ENCODE assay signal across 26 cellular contexts in genomic region chr18:46809145-46809544, GRCh38. TPM values are rescaled to one million over a fixed set of nuclear protein-coding genes. Genes with fewer than 3 reads are reported as not detected.
"Had no signal": no experiment of that assay in that cellular context is flagged by ENCODE, and none has a peak within 500 bp of the region (broad histone marks: within the 10 kb centered on the region; RNA-seq: fewer than 3 reads in every experiment).

No MANE protein-coding gene starts in this region.

- ATAC-seq: activated CD8-positive, alpha-beta memory T cell treated with anti-CD3 and anti-CD28 coated beads, Interleukin-2, amount 10 ng/mL, durations not matched to agents 7 days and 5 days; activated naive CD4-positive, alpha-beta T cell treated with anti-CD3 and anti-CD28 coated beads, Interleukin-2, amount 50 U/mL, for 72 hours; activated naive CD8-positive, alpha-beta T cell treated with anti-CD3 and anti-CD28 coated beads, Interleukin-2, amount 50 U/mL, for 24 hours; K562; PC-3; T-helper 17 cell had no signal

- H3K27me3 Mint-ChIP-seq: activated B cell treated with CpG ODN at 0.5 μM for 24 hours; activated CD4-positive, alpha-beta T cell treated with anti-CD3 and anti-CD28 coated beads, Interleukin-2, amount 10 ng/mL, durations not matched to agents 24 days and 14 days; activated CD8-positive, alpha-beta memory T cell treated with anti-CD3 and anti-CD28 coated beads, Interleukin-2, amount 10 ng/mL, durations not matched to agents 7 days and 5 days; activated naive CD8-positive, alpha-beta T cell treated with anti-CD3 and anti-CD28 coated beads, Interleukin-2, amount 50 U/mL, for 24 hours; activated T-cell treated with anti-CD3 and anti-CD28 coated beads, Interleukin-2, amount 50 U/mL, for 24 hours; T-helper 17 cell had no signal

- H3K4me1 Mint-ChIP-seq: activated B cell treated with CpG ODN at 0.5 μM for 24 hours; activated CD4-positive, alpha-beta T cell treated with anti-CD3 and anti-CD28 coated beads, Interleukin-2, amount 10 ng/mL, durations not matched to agents 24 days and 14 days; activated CD8-positive, alpha-beta memory T cell treated with anti-CD3 and anti-CD28 coated beads, Interleukin-2, amount 10 ng/mL, durations not matched to agents 7 days and 5 days; activated naive CD8-positive, alpha-beta T cell treated with anti-CD3 and anti-CD28 coated beads, Interleukin-2, amount 50 U/mL, for 24 hours; T-helper 17 cell had no signal

- H3K27ac Mint-ChIP-seq: activated B cell treated with CpG ODN at 0.5 μM for 24 hours; activated CD4-positive, alpha-beta T cell treated with anti-CD3 and anti-CD28 coated beads, Interleukin-2, amount 10 ng/mL, durations not matched to agents 24 days and 14 days; activated CD8-positive, alpha-beta memory T cell treated with anti-CD3 and anti-CD28 coated beads, Interleukin-2, amount 10 ng/mL, durations not matched to agents 7 days and 5 days; activated naive CD4-positive, alpha-beta T cell treated with anti-CD3 and anti-CD28 coated beads, Interleukin-2, amount 50 U/mL, for 72 hours; activated naive CD8-positive, alpha-beta T cell treated with anti-CD3 and anti-CD28 coated beads, Interleukin-2, amount 50 U/mL, for 24 hours; activated T-cell treated with anti-CD3 and anti-CD28 coated beads, Interleukin-2, amount 50 U/mL, for 24 hours; activated T-helper 1 cell treated with anti-CD3 and anti-CD28 coated beads, Interleukin-12 subunit alpha, Interleukin-12 subunit beta, Interleukin-2, Interleukin-4 antibody, amounts not matched to agents 30 ng/mL and 10 ng/mL and 1 ng/mL, durations not matched to agents 14 hours and 24 hours and 36 hours; T-helper 17 cell had no signal

- H3K4me3 Mint-ChIP-seq: activated B cell treated with CpG ODN at 0.5 μM for 24 hours; activated CD4-positive, alpha-beta T cell treated with anti-CD3 and anti-CD28 coated beads, Interleukin-2, amount 10 ng/mL, durations not matched to agents 24 days and 14 days; activated CD8-positive, alpha-beta memory T cell treated with anti-CD3 and anti-CD28 coated beads, Interleukin-2, amount 10 ng/mL, durations not matched to agents 7 days and 5 days; activated naive CD8-positive, alpha-beta T cell treated with anti-CD3 and anti-CD28 coated beads, Interleukin-2, amount 50 U/mL, for 24 hours; activated T-cell treated with anti-CD3 and anti-CD28 coated beads, Interleukin-2, amount 50 U/mL, for 24 hours; activated T-helper 1 cell treated with anti-CD3 and anti-CD28 coated beads, Interleukin-12 subunit alpha, Interleukin-12 subunit beta, Interleukin-2, Interleukin-4 antibody, amounts not matched to agents 30 ng/mL and 10 ng/mL and 1 ng/mL, durations not matched to agents 14 hours and 24 hours and 36 hours; T-helper 17 cell had no signal

- DNase-seq: activated B cell treated with CpG ODN at 0.5 μM for 24 hours; activated CD4-positive, alpha-beta T cell treated with anti-CD3 and anti-CD28 coated beads for 1 hour; activated CD4-positive, alpha-beta T cell treated with anti-CD3 and anti-CD28 coated beads, Interleukin-2, amount 10 ng/mL, durations not matched to agents 24 days and 14 days; activated CD4-positive, alpha-beta T cell treated with anti-CD3 and anti-CD28 coated beads, Interleukin-2, amount 50 U/mL, for 48 hours; activated CD8-positive, alpha-beta memory T cell treated with anti-CD3 and anti-CD28 coated beads, Interleukin-2, amount 10 ng/mL, durations not matched to agents 7 days and 5 days; activated effector memory CD4-positive, alpha-beta T cell treated with Interleukin-2 at 50 U/mL for 16 hours; activated naive CD4-positive, alpha-beta T cell; activated naive CD8-positive, alpha-beta T cell treated with anti-CD3 and anti-CD28 coated beads, Interleukin-2, amount 50 U/mL, for 24 hours; activated T-cell treated with anti-CD3 and anti-CD28 coated beads, Interleukin-2, amount 50 U/mL, for 24 hours; caudate nucleus; colonic mucosa; Karpas-422; MM.1S; NCI-H146; NCI-H187 treated with DMSO at 0.1 percent for 48 hours; NCI-H2081 treated with DMSO at 0.1 percent for 48 hours; NCI-H510A; NCI-H526 treated with DMSO at 0.1 percent for 48 hours; PC-3; SHP77 treated with DMSO at 0.1 percent for 48 hours; T-helper 17 cell; T-helper 9 cell had no signal

- H3K36me3 Mint-ChIP-seq: activated CD8-positive, alpha-beta memory T cell treated with anti-CD3 and anti-CD28 coated beads, Interleukin-2, amount 10 ng/mL, durations not matched to agents 7 days and 5 days had no signal

- H3K9me3 Mint-ChIP-seq: activated T-cell treated with anti-CD3 and anti-CD28 coated beads, Interleukin-2, amount 50 U/mL, for 24 hours; activated T-helper 1 cell treated with anti-CD3 and anti-CD28 coated beads, Interleukin-12 subunit alpha, Interleukin-12 subunit beta, Interleukin-2, Interleukin-4 antibody, amounts not matched to agents 30 ng/mL and 10 ng/mL and 1 ng/mL, durations not matched to agents 14 hours and 24 hours and 36 hours had no signal

RNA-seq across cellular contexts. Expression of gene ST8SIA5, which starts 52.3 kb away (rescaled TPM):
- total RNA-seq: activated B cell treated with CpG ODN at 0.5 μM for 24 hours; activated CD4-positive, alpha-beta T cell treated with anti-CD3 and anti-CD28 coated beads, Interleukin-2, amount 10 ng/mL, durations not matched to agents 24 days and 14 days; activated T-helper 1 cell treated with anti-CD3 and anti-CD28 coated beads, Interleukin-12 subunit alpha, Interleukin-12 subunit beta, Interleukin-2, Interleukin-4 antibody, amounts not matched to agents 30 ng/mL and 10 ng/mL and 1 ng/mL, durations not matched to agents 14 hours and 24 hours and 36 hours; SK-MEL-5 had no signal
